In genomic region chr3:155714295-155714718, GRCh38 we compare ENCODE assay signal across 1 cellular context.
TF ChIP-seq lines count a peak whose summit lies in the region.

No MANE protein-coding gene starts in this region.

TF ChIP-seq in HepG2, 621 proteins besides CTCF, POLR2A, EP300 and RAD21 (continued from another document and continues in another):
- TF ChIP-seq, protein P1, sequence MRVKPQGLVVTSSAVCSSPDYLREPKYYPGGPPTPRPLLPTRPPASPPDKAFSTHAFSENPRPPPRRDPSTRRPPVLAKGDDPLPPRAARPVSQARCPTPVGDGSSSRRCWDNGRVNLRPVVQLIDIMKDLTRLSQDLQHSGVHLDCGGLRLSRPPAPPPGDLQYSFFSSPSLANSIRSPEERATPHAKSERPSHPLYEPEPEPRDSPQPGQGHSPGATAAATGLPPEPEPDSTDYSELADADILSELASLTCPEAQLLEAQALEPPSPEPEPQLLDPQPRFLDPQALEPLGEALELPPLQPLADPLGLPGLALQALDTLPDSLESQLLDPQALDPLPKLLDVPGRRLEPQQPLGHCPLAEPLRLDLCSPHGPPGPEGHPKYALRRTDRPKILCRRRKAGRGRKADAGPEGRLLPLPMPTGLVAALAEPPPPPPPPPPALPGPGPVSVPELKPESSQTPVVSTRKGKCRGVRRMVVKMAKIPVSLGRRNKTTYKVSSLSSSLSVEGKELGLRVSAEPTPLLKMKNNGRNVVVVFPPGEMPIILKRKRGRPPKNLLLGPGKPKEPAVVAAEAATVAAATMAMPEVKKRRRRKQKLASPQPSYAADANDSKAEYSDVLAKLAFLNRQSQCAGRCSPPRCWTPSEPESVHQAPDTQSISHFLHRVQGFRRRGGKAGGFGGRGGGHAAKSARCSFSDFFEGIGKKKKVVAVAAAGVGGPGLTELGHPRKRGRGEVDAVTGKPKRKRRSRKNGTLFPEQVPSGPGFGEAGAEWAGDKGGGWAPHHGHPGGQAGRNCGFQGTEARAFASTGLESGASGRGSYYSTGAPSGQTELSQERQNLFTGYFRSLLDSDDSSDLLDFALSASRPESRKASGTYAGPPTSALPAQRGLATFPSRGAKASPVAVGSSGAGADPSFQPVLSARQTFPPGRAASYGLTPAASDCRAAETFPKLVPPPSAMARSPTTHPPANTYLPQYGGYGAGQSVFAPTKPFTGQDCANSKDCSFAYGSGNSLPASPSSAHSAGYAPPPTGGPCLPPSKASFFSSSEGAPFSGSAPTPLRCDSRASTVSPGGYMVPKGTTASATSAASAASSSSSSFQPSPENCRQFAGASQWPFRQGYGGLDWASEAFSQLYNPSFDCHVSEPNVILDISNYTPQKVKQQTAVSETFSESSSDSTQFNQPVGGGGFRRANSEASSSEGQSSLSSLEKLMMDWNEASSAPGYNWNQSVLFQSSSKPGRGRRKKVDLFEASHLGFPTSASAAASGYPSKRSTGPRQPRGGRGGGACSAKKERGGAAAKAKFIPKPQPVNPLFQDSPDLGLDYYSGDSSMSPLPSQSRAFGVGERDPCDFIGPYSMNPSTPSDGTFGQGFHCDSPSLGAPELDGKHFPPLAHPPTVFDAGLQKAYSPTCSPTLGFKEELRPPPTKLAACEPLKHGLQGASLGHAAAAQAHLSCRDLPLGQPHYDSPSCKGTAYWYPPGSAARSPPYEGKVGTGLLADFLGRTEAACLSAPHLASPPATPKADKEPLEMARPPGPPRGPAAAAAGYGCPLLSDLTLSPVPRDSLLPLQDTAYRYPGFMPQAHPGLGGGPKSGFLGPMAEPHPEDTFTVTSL (CRISPR knock-in tag; IDR thresholded peaks at IDR 0.05; ENCODE audit: borderline replicate concordance), result peak; percentile 68; the same call in 1 of the 2 replicates
- TF ChIP-seq NR2F2 (IDR thresholded peaks at IDR 0.05; ENCODE audit: borderline replicate concordance, low read depth) (peak; percentile 61; the same call in 1 of the 2 replicates), TEAD3 (CRISPR knock-in tag; optimal IDR thresholded peaks at IDR 0.05; ENCODE audit: borderline replicate concordance) (peak; percentile 68), SNRNP70 (IDR thresholded peaks at IDR 0.05; ENCODE audit: low read depth, low read length) (no peak), KDM1A (CRISPR knock-in tag; IDR thresholded peaks at IDR 0.05) (peak; percentile 62; the same call in 1 of the 2 replicates), PTBP1 (IDR thresholded peaks at IDR 0.05; ENCODE audit: low read depth, low read length, poor library complexity, severe bottlenecking) (no peak), XRCC5 (optimal IDR thresholded peaks at IDR 0.05; ENCODE audit: low read length) (peak; percentile 81), ZKSCAN1 (IDR thresholded peaks at IDR 0.05; ENCODE audit: low read length) (no peak), ZNF251 (CRISPR knock-in tag; IDR thresholded peaks at IDR 0.05) (no peak), ATF4 (CRISPR knock-in tag; IDR thresholded peaks at IDR 0.05) (no peak), SP5 (CRISPR knock-in tag; IDR thresholded peaks at IDR 0.05; ENCODE audit: borderline replicate concordance, low read depth) (peak; percentile 69), ZFY (CRISPR knock-in tag; IDR thresholded peaks at IDR 0.05) (peak; percentile 64), ZFX (CRISPR knock-in tag; IDR thresholded peaks at IDR 0.05; ENCODE audit: low read depth) (peak; percentile 72), CEBPB (IDR thresholded peaks at IDR 0.05; ENCODE audit: borderline replicate concordance, low read depth, low read length) (peak; percentile 45; the same call in 1 of the 2 replicates), ZNF446 (CRISPR knock-in tag; IDR thresholded peaks at IDR 0.05) (no peak), LCORL (IDR thresholded peaks at IDR 0.05) (0 out of 2 replicates have a peak, but pooled peaks have one; percentile 28), LCORL (CRISPR knock-in tag; IDR thresholded peaks at IDR 0.05) (peak; percentile 83), HDAC2 (CRISPR knock-in tag; IDR thresholded peaks at IDR 0.05) (peak; percentile 76), ZNF772 (CRISPR knock-in tag; IDR thresholded peaks at IDR 0.05) (no peak), MEIS2 (CRISPR knock-in tag; IDR thresholded peaks at IDR 0.05) (0 out of 2 replicates have a peak, but pooled peaks have one; percentile 46), ZNF331 (CRISPR knock-in tag; IDR thresholded peaks at IDR 0.05) (peak; percentile 36; the same call in 1 of the 2 replicates), ZNF44 (CRISPR knock-in tag; IDR thresholded peaks at IDR 0.05) (no peak), KAT8 (CRISPR knock-in tag; IDR thresholded peaks at IDR 0.05) (peak; percentile 49; the same call in 1 of the 2 replicates), PHF8 (CRISPR knock-in tag; IDR thresholded peaks at IDR 0.05) (no peak), MZF1 (CRISPR knock-in tag; IDR thresholded peaks at IDR 0.05; ENCODE audit: borderline replicate concordance) (no peak), GABPA (IDR thresholded peaks at IDR 0.05; ENCODE audit: low read depth, low read length) (no peak), GABPA (CRISPR knock-in tag; IDR thresholded peaks at IDR 0.05; ENCODE audit: low read depth) (0 out of 2 replicates have a peak, but pooled peaks have one; percentile 21), MAZ (IDR thresholded peaks at IDR 0.05; ENCODE audit: borderline replicate concordance, low read depth, low read length) (no peak; the same call in 1 of the 2 replicates), MAZ (CRISPR knock-in tag; IDR thresholded peaks at IDR 0.05; ENCODE audit: low read depth) (no peak), CBFB (CRISPR knock-in tag; IDR thresholded peaks at IDR 0.05) (no peak), HNF1A (IDR thresholded peaks at IDR 0.05; ENCODE audit: low read depth) (peak; percentile 43; the same call in 1 of the 2 replicates), HNF1A (CRISPR knock-in tag; IDR thresholded peaks at IDR 0.05; ENCODE audit: borderline replicate concordance) (peak; percentile 63; the same call in 1 of the 2 replicates), ZMAT3 (CRISPR knock-in tag; conservative IDR thresholded peaks at IDR 0.05) (0 out of 2 replicates have a peak, but pooled peaks have one; percentile 34), TMF1 (CRISPR knock-in tag; IDR thresholded peaks at IDR 0.05; ENCODE audit: low read depth) (no peak), ZNF678 (CRISPR knock-in tag; IDR thresholded peaks at IDR 0.05) (no peak), ZBTB7A (CRISPR knock-in tag; IDR thresholded peaks at IDR 0.05) (peak; percentile 56; the same call in 1 of the 2 replicates), ZNF383 (CRISPR knock-in tag; IDR thresholded peaks at IDR 0.05; ENCODE audit: borderline replicate concordance) (no peak), ZNF75D (CRISPR knock-in tag; IDR thresholded peaks at IDR 0.05; ENCODE audit: borderline replicate concordance) (no peak), HNRNPLL (IDR thresholded peaks at IDR 0.05; ENCODE audit: low read depth, low read length, poor library complexity, severe bottlenecking) (no peak)
- TF ChIP-seq, protein P2, sequence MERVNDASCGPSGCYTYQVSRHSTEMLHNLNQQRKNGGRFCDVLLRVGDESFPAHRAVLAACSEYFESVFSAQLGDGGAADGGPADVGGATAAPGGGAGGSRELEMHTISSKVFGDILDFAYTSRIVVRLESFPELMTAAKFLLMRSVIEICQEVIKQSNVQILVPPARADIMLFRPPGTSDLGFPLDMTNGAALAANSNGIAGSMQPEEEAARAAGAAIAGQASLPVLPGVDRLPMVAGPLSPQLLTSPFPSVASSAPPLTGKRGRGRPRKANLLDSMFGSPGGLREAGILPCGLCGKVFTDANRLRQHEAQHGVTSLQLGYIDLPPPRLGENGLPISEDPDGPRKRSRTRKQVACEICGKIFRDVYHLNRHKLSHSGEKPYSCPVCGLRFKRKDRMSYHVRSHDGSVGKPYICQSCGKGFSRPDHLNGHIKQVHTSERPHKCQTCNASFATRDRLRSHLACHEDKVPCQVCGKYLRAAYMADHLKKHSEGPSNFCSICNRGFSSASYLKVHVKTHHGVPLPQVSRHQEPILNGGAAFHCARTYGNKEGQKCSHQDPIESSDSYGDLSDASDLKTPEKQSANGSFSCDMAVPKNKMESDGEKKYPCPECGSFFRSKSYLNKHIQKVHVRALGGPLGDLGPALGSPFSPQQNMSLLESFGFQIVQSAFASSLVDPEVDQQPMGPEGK (CRISPR knock-in tag; IDR thresholded peaks at IDR 0.05), result peak; percentile 95
- TF ChIP-seq, protein P3, sequence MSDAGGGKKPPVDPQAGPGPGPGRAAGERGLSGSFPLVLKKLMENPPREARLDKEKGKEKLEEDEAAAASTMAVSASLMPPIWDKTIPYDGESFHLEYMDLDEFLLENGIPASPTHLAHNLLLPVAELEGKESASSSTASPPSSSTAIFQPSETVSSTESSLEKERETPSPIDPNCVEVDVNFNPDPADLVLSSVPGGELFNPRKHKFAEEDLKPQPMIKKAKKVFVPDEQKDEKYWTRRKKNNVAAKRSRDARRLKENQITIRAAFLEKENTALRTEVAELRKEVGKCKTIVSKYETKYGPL (CRISPR knock-in tag; IDR thresholded peaks at IDR 0.05), result no peak
- TF ChIP-seq, protein P4, sequence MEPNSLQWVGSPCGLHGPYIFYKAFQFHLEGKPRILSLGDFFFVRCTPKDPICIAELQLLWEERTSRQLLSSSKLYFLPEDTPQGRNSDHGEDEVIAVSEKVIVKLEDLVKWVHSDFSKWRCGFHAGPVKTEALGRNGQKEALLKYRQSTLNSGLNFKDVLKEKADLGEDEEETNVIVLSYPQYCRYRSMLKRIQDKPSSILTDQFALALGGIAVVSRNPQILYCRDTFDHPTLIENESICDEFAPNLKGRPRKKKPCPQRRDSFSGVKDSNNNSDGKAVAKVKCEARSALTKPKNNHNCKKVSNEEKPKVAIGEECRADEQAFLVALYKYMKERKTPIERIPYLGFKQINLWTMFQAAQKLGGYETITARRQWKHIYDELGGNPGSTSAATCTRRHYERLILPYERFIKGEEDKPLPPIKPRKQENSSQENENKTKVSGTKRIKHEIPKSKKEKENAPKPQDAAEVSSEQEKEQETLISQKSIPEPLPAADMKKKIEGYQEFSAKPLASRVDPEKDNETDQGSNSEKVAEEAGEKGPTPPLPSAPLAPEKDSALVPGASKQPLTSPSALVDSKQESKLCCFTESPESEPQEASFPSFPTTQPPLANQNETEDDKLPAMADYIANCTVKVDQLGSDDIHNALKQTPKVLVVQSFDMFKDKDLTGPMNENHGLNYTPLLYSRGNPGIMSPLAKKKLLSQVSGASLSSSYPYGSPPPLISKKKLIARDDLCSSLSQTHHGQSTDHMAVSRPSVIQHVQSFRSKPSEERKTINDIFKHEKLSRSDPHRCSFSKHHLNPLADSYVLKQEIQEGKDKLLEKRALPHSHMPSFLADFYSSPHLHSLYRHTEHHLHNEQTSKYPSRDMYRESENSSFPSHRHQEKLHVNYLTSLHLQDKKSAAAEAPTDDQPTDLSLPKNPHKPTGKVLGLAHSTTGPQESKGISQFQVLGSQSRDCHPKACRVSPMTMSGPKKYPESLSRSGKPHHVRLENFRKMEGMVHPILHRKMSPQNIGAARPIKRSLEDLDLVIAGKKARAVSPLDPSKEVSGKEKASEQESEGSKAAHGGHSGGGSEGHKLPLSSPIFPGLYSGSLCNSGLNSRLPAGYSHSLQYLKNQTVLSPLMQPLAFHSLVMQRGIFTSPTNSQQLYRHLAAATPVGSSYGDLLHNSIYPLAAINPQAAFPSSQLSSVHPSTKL (CRISPR knock-in tag; IDR thresholded peaks at IDR 0.05), result peak; percentile 78
- TF ChIP-seq, protein P5, sequence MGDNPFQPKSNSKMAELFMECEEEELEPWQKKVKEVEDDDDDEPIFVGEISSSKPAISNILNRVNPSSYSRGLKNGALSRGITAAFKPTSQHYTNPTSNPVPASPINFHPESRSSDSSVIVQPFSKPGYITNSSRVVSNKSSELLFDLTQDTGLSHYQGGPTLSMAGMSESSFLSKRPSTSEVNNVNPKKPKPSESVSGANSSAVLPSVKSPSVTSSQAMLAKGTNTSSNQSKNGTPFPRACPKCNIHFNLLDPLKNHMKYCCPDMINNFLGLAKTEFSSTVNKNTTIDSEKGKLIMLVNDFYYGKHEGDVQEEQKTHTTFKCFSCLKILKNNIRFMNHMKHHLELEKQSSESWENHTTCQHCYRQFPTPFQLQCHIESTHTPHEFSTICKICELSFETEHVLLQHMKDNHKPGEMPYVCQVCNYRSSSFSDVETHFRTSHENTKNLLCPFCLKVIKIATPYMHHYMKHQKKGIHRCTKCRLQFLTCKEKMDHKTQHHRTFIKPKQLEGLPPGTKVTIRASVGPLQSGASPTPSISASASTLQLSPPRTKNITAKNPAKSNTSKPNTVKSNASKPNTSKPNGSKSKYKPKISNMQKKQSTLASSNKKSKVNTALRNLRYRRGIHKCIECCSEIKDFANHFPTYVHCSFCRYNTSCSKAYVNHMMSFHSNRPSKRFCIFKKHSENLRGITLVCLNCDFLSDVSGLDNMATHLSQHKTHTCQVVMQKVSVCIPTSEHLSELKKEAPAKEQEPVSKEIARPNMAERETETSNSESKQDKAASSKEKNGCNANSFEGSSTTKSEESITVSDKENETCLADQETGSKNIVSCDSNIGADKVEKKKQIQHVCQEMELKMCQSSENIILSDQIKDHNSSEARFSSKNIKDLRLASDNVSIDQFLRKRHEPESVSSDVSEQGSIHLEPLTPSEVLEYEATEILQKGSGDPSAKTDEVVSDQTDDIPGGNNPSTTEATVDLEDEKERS (CRISPR knock-in tag; IDR thresholded peaks at IDR 0.05), result no peak
